In genomic region chr2:37394263-37394662, GRCh38 we compare ENCODE assay signal across 1 cellular context.
TF ChIP-seq lines count a peak whose summit lies in the region.

No MANE protein-coding gene starts in this region.

TF ChIP-seq in H1, 55 proteins besides CTCF, POLR2A, EP300 and RAD21:
- no peak for TF ChIP-seq FOSL1 (IDR thresholded peaks at IDR 0.05; ENCODE audit: insufficient read depth, low read depth, low read length)
- no peak for TF ChIP-seq POLR2AphosphoS5 (IDR thresholded peaks at IDR 0.05; ENCODE audit: low read depth, low read length)
- no peak for TF ChIP-seq EGR1 (IDR thresholded peaks at IDR 0.05; ENCODE audit: borderline replicate concordance, low read depth, low read length)
